1 cellular context compared by ENCODE assay signal in genomic region chr5:543755-544674, GRCh38.
TF ChIP-seq lines count a peak whose summit lies in the region.

No MANE protein-coding gene starts in this region.

TF ChIP-seq in K562, 482 proteins besides CTCF, POLR2A, EP300 and RAD21 (continued from another document):
- TF ChIP-seq ZBTB40 (IDR thresholded peaks at IDR 0.05) (peak; percentile 28; the same call in 1 of the 2 replicates), ZBTB40 (CRISPR knock-in tag; IDR thresholded peaks at IDR 0.05) (no peak), ARID3A (IDR thresholded peaks at IDR 0.05; ENCODE audit: borderline replicate concordance, low read depth, low read length) (no peak)
